1 cellular context compared by ENCODE assay signal in the genomic region with DNA sequence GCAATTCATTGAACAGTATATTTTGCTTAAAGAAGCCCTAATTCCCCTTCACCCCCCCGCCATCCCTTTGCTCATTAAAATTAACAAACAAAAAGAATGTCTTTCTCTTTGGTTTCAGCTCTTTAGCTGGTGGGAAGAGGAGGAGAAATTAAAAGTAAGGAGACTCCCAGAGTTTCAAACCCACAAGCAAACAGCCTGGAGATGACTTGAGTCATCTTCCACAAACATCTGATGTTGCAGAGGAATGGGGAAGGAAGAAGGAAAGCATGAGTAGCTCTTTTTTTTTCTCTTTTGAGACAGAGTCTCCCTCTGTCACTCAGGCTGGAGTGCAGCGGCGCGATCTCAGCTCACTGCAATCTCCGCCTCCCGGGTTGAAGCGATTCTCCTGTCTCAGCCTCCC.
TF ChIP-seq lines count a peak whose summit lies in the region.

No MANE protein-coding gene starts in this region.

TF ChIP-seq in IMR-90, 13 proteins besides CTCF, POLR2A, EP300 and RAD21:
- TF ChIP-seq ELK1 (IDR thresholded peaks at IDR 0.05; ENCODE audit: borderline replicate concordance, low read depth, low read length) (no peak), CEBPB (IDR thresholded peaks at IDR 0.05; ENCODE audit: low read depth, low read length) (no peak), RFX5 (IDR thresholded peaks at IDR 0.05; ENCODE audit: low read depth, low read length) (no peak), NFE2L2 (IDR thresholded peaks at IDR 0.05; ENCODE audit: low read depth, low read length) (no peak)
